Comparison of ENCODE assay signal across 2 cellular contexts in genomic region chrX:74351760-74352159, GRCh38.
TF ChIP-seq lines count a peak whose summit lies in the region.

No MANE protein-coding gene starts in this region.

TF ChIP-seq in IMR-90, 13 proteins besides CTCF, POLR2A, EP300 and RAD21:
- no peak for TF ChIP-seq MAZ (IDR thresholded peaks at IDR 0.05; ENCODE audit: borderline replicate concordance, low read depth, low read length)
- no peak for TF ChIP-seq RCOR1 (IDR thresholded peaks at IDR 0.05; ENCODE audit: insufficient replicate concordance, low read length)
- TF ChIP-seq RFX5 (IDR thresholded peaks at IDR 0.05; ENCODE audit: low read depth, low read length): no peak
- no peak for TF ChIP-seq BHLHE40 (IDR thresholded peaks at IDR 0.05; ENCODE audit: low read depth, low read length)
- no peak for TF ChIP-seq MAFK (IDR thresholded peaks at IDR 0.05; ENCODE audit: low read depth, low read length)
- no peak for TF ChIP-seq ELK1 (IDR thresholded peaks at IDR 0.05; ENCODE audit: borderline replicate concordance, low read depth, low read length)
- TF ChIP-seq SMC3 (IDR thresholded peaks at IDR 0.05; ENCODE audit: low read depth, low read length): no peak
- no peak for TF ChIP-seq FOS (IDR thresholded peaks at IDR 0.05; ENCODE audit: low read depth, low read length)
- no peak for TF ChIP-seq MXI1 (IDR thresholded peaks at IDR 0.05; ENCODE audit: borderline replicate concordance, low read depth, low read length)
- TF ChIP-seq CEBPB (IDR thresholded peaks at IDR 0.05; ENCODE audit: low read depth, low read length): no peak
- TF ChIP-seq NFE2L2 (IDR thresholded peaks at IDR 0.05; ENCODE audit: low read depth, low read length): no peak
- no peak for TF ChIP-seq USF2 (IDR thresholded peaks at IDR 0.05; ENCODE audit: low read depth, low read length)
- TF ChIP-seq CHD1 (IDR thresholded peaks at IDR 0.05; ENCODE audit: low read depth, low read length): no peak

TF ChIP-seq in HepG2, 621 proteins besides CTCF, POLR2A, EP300 and RAD21:
- TF ChIP-seq MLXIP (CRISPR knock-in tag; IDR thresholded peaks at IDR 0.05; ENCODE audit: borderline replicate concordance): no peak
- no peak for TF ChIP-seq FOXO1 (CRISPR knock-in tag; IDR thresholded peaks at IDR 0.05)
- no peak for TF ChIP-seq U2AF1 (optimal IDR thresholded peaks at IDR 0.05; ENCODE audit: low read depth, low read length)
- TF ChIP-seq TOPORS (CRISPR knock-in tag; IDR thresholded peaks at IDR 0.05): no peak
- no peak for TF ChIP-seq ZNF75D (CRISPR knock-in tag; IDR thresholded peaks at IDR 0.05; ENCODE audit: borderline replicate concordance)
- TF ChIP-seq ZFP1 (CRISPR knock-in tag; IDR thresholded peaks at IDR 0.05): no peak
- no peak for TF ChIP-seq SIN3B (IDR thresholded peaks at IDR 0.05; ENCODE audit: low read length)
- TF ChIP-seq, protein P1, sequence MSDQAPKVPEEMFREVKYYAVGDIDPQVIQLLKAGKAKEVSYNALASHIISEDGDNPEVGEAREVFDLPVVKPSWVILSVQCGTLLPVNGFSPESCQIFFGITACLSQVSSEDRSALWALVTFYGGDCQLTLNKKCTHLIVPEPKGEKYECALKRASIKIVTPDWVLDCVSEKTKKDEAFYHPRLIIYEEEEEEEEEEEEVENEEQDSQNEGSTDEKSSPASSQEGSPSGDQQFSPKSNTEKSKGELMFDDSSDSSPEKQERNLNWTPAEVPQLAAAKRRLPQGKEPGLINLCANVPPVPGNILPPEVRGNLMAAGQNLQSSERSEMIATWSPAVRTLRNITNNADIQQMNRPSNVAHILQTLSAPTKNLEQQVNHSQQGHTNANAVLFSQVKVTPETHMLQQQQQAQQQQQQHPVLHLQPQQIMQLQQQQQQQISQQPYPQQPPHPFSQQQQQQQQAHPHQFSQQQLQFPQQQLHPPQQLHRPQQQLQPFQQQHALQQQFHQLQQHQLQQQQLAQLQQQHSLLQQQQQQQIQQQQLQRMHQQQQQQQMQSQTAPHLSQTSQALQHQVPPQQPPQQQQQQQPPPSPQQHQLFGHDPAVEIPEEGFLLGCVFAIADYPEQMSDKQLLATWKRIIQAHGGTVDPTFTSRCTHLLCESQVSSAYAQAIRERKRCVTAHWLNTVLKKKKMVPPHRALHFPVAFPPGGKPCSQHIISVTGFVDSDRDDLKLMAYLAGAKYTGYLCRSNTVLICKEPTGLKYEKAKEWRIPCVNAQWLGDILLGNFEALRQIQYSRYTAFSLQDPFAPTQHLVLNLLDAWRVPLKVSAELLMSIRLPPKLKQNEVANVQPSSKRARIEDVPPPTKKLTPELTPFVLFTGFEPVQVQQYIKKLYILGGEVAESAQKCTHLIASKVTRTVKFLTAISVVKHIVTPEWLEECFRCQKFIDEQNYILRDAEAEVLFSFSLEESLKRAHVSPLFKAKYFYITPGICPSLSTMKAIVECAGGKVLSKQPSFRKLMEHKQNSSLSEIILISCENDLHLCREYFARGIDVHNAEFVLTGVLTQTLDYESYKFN (CRISPR knock-in tag; conservative IDR thresholded peaks at IDR 0.05): no peak
- no peak for TF ChIP-seq FOXP4 (CRISPR knock-in tag; IDR thresholded peaks at IDR 0.05)
- TF ChIP-seq RXRA (CRISPR knock-in tag; IDR thresholded peaks at IDR 0.05): no peak
- no peak for TF ChIP-seq NCOR1 (IDR thresholded peaks at IDR 0.05; ENCODE audit: borderline replicate concordance, low read length)
- TF ChIP-seq, protein P2, sequence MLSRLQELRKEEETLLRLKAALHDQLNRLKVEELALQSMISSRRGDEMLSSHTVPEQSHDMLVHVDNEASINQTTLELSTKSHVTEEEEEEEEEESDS (CRISPR knock-in tag; IDR thresholded peaks at IDR 0.05; ENCODE audit: borderline replicate concordance): no peak
- TF ChIP-seq NFYC (CRISPR knock-in tag; IDR thresholded peaks at IDR 0.05): no peak
- TF ChIP-seq ZNF432 (CRISPR knock-in tag; IDR thresholded peaks at IDR 0.05; ENCODE audit: borderline replicate concordance): no peak
- TF ChIP-seq, protein P3, sequence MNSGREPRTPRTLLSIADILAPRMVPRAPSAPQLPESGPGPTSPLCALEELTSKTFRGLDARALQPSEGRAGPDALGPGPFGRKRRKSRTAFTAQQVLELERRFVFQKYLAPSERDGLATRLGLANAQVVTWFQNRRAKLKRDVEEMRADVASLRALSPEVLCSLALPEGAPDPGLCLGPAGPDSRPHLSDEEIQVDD (CRISPR knock-in tag; IDR thresholded peaks at IDR 0.05; ENCODE audit: borderline replicate concordance): no peak
- TF ChIP-seq POGK (CRISPR knock-in tag; conservative IDR thresholded peaks at IDR 0.05): no peak
- TF ChIP-seq JARID2 (CRISPR knock-in tag; IDR thresholded peaks at IDR 0.05; ENCODE audit: insufficient replicate concordance): no peak
- TF ChIP-seq PITX1 (CRISPR knock-in tag; IDR thresholded peaks at IDR 0.05): no peak
- TF ChIP-seq ZNF597 (CRISPR knock-in tag; IDR thresholded peaks at IDR 0.05): no peak
